In the genomic region with DNA sequence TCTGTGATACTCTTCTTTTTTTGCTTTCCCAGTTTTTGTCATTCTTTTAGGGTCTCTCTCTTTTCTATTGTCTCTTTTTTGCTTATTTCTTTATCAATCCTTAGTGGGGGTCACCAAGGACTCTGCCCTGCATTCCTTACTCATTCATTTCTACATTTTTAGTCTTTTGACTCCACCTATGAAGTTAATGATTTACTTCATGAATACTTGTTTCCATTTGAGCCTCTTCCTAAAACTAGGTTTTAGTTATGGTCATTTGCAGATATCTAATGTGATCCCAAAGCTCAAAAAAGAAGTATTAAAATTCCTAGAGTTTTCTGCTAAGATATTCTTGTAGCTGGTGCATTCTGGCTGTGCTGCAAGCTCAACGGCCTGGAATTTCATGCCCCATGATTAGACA, we compare ENCODE assay signal across 15 cellular contexts.
A peak's percentile ranks its signal among the peaks of the same experiment; 100 is the strongest.
DNase-seq lines count a peak whose midpoint lies in the region; ATAC-seq, FAIRE-seq and TF ChIP-seq lines count a peak whose summit lies in the region.
"Had no signal": no experiment of that assay in that cellular context is flagged by ENCODE, and none has a peak within 500 bp of the region (broad histone marks: within the 10 kb centered on the region; RNA-seq: fewer than 3 reads in every experiment).

No MANE protein-coding gene starts in this region.

- intact Hi-C loops in HepG2 (cut with micrococcal nuclease; ENCODE audit: unreplicated experiment) (no loop called here), breast epithelium (cut with DNase I; ENCODE audit: low total_unique reads) (no loop called here)

- POLR2A ChIA-PET in HepG2 (lab: Yijun Ruan, JAX): no interaction called here

- H3K4me2 ChIP-seq in HepG2 (ENCODE audit: low read depth, low read length): no peak overlapping the region
- H3K4me2 ChIP-seq: KMS-11 had no signal

- no peak overlapping the region for H3K27ac ChIP-seq in HepG2 (ENCODE audit: extremely low read length, insufficient read depth, low read length)
- no peak overlapping the region for H3K27ac ChIP-seq in breast epithelium
- H3K27ac ChIP-seq: C4-2B, KMS-11 had no signal

- no peaks in the 10 kb centered on the region for H3K27me3 ChIP-seq in HepG2 (ENCODE audit: control insufficient read depth in 1 of 2, insufficient read depth in 2 of 2, low read length in 2 of 2)
- H3K27me3 ChIP-seq in breast epithelium: no peaks in the 10 kb centered on the region

- H3K4me1 ChIP-seq in HepG2 (ENCODE audit: insufficient read depth, low read length): peaks cover 12% of the 10 kb centered on the region
- H3K4me1 ChIP-seq in breast epithelium: no peaks in the 10 kb centered on the region

- H3K36me3 ChIP-seq in HepG2 (replicated peaks in 1 of 2; ENCODE audit: control insufficient read depth in 1 of 2, insufficient read depth in 2 of 2, low read length in 2 of 2) (no peaks in the 10 kb centered on the region), breast epithelium (no peaks in the 10 kb centered on the region)

- H3K9me3 ChIP-seq in HepG2 (ENCODE audit: low read length) (no peaks in the 10 kb centered on the region), breast epithelium (no peaks in the 10 kb centered on the region)

- CTCF ChIA-PET in HepG2 (lab: Yijun Ruan, JAX; ENCODE audit: low intra/inter-chr PET ratio, low total read pairs): no interaction called here

- no peak for TF ChIP-seq RAD21 in HepG2 (CRISPR knock-in tag; IDR thresholded peaks at IDR 0.05)

- BruUV-seq in HepG2 (replicated peaks; lab: Mats Ljungman, UMichigan): no TSS peak

- 61% methylated on average over 1 of the region's 1 CpG for WGBS in HepG2 (ENCODE audit: low lambda C conversion rate)

- no peak for TF ChIP-seq CTCF in HepG2 (CRISPR knock-in tag; IDR thresholded peaks at IDR 0.05)
- TF ChIP-seq CTCF in breast epithelium (IDR thresholded peaks at IDR 0.05): no peak

- no peaks in the 10 kb centered on the region for H3K79me2 ChIP-seq in HepG2 (ENCODE audit: insufficient read depth, low read length)

- H4K20me1 ChIP-seq in HepG2 (ENCODE audit: insufficient read depth, low read length): no peaks in the 10 kb centered on the region

- no peak for FAIRE-seq in HepG2 (lab: Jason Lieb, UNC)
- FAIRE-seq: G401.6 had no signal

- in situ Hi-C loops in Caki2 (cut with HindIII; ENCODE audit: low pct_unique_long_range_greater_than_20kb, low sequenced_read_pairs) (no loop called here), HepG2 (cut with HindIII; ENCODE audit: extremely low pct_ligation_motif_present, low pct_unique_long_range_greater_than_20kb) (no loop called here)

- no peak for ATAC-seq in HepG2
- ATAC-seq: HCT116 had no signal

- H2AFZ ChIP-seq in HepG2 (ENCODE audit: low read length): no peak overlapping the region

- TF ChIP-seq POLR2A in HepG2 (IDR thresholded peaks at IDR 0.05; ENCODE audit: insufficient read depth in 1 of 2, low read depth in 2 of 2, low read length in 2 of 2) (no peak), breast epithelium (IDR thresholded peaks at IDR 0.05) (no peak)

- H3K9ac ChIP-seq in HepG2 (ENCODE audit: insufficient read depth, low read depth, low read length): no peak overlapping the region
- H3K9ac ChIP-seq: KMS-11 had no signal

- peak; percentile 4 for DNase-seq in Caki2 (ENCODE audit: low read depth)
- DNase-seq in glomerular visceral epithelial cell (ENCODE audit: extremely low spot score): peak; percentile 7
- DNase-seq in HepG2 (ENCODE audit: low spot score): peak; percentile 8
- DNase-seq in renal cortical epithelial cell (ENCODE audit: low read depth): peak; percentile 53
- no peak for DNase-seq in breast epithelium (ENCODE audit: low spot score in 2 of 2)
- DNase-seq in activated T-cell treated with anti-CD3 and anti-CD28 coated beads for 4 hours: no peak
- DNase-seq in NCI-H2107 treated with DMSO at 0.1 percent for 48 hours (lab: John Stamatoyannopoulos, UW; ENCODE audit: unreplicated experiment): no peak
- DNase-seq: CD4-positive, alpha-beta T cell; GOT3; H7; HFFc6 had no signal

- TF ChIP-seq EP300 in HepG2 (IDR thresholded peaks at IDR 0.05; ENCODE audit: low read depth in 2 of 2, low read length in 2 of 2): no peak
- TF ChIP-seq EP300 in HepG2 (CRISPR knock-in tag; IDR thresholded peaks at IDR 0.05; ENCODE audit: borderline replicate concordance): no peak

- H3K4me3 ChIP-seq in HepG2 (replicated peaks in 1 of 3; ENCODE audit: insufficient read depth in 1 of 3, low read depth in 2 of 3, low read length in 3 of 3) (no peak overlapping the region), breast epithelium (no peak overlapping the region)

TF ChIP-seq in HepG2, 621 proteins besides CTCF, POLR2A, EP300 and RAD21:
- TF ChIP-seq ZNF709 (CRISPR knock-in tag; IDR thresholded peaks at IDR 0.05): no peak
TF ChIP-seq in HepG2: peak in this region for 0.

Comparison
In these comparisons a context has a peak if more than half of its experiments do, and no peak if none do; other contexts are left out.
1. DNase-seq: peak in Caki2 (single experiment), glomerular visceral epithelial cell (single experiment), HepG2 (single experiment) and renal cortical epithelial cell (single experiment); none in breast epithelium (0 of 2), activated T-cell treated with anti-CD3 and anti-CD28 coated beads for 4 hours (single experiment) and NCI-H2107 treated with DMSO at 0.1 percent for 48 hours (single experiment).